ENCODE assay signal across 13 cellular contexts in genomic region chr15:74964794-74965193, GRCh38. TPM values are rescaled to one million over a fixed set of nuclear protein-coding genes. Genes with fewer than 3 reads are reported as not detected.
A peak's percentile ranks its signal among the peaks of the same experiment; 100 is the strongest.
DNase-seq lines count a peak whose midpoint lies in the region; ATAC-seq and TF ChIP-seq lines count a peak whose summit lies in the region.
"Had no signal": no experiment of that assay in that cellular context is flagged by ENCODE, and none has a peak within 500 bp of the region (broad histone marks: within the 10 kb centered on the region; RNA-seq: fewer than 3 reads in every experiment).

No MANE protein-coding gene starts in this region.

- H3K27ac ChIP-seq in GM23338 (ENCODE audit: low read depth) (no peak overlapping the region), PC-9 (peak overlapping the region; percentile 13; the same call in 1 of the 2 replicates), neural cell (ENCODE audit: low read length) (peak overlapping the region; percentile 50)

- H3K9me2 ChIP-seq in GM23338 (ENCODE audit: insufficient read depth) (no peaks in the 10 kb centered on the region), PC-9 (ENCODE audit: insufficient read depth) (no peaks in the 10 kb centered on the region), neural cell (ENCODE audit: insufficient read depth, low read length) (no peaks in the 10 kb centered on the region)

- peak overlapping the region; percentile 25 for H3K9ac ChIP-seq in neural cell (ENCODE audit: low read length)

- H3K4me3 ChIP-seq in GM23338, result no peak overlapping the region
- no peak overlapping the region for H3K4me3 ChIP-seq in PC-9
- no peak overlapping the region for H3K4me3 ChIP-seq in neural cell (ENCODE audit: low read length)

- H3K36me3 Mint-ChIP-seq in GM23338 (ENCODE audit: low read depth) (no peaks in the 10 kb centered on the region), endothelial cell (ENCODE audit: low read depth, unreplicated experiment) (peaks cover 4% of the 10 kb centered on the region)
- H3K36me3 Mint-ChIP-seq: activated naive CD4-positive, alpha-beta T cell treated with anti-CD3 and anti-CD28 coated beads, Interleukin-2, amount 50 U/mL, for 24 hours had no signal

- H3K4me2 ChIP-seq in GM23338 (no peak overlapping the region), PC-9 (peak overlapping the region; percentile 7; the same call in 1 of the 2 replicates), neural cell (ENCODE audit: low read length) (peak overlapping the region; percentile 22)

- CTCF ChIA-PET in PC-9 (lab: Charles Lee), result interaction anchor here (0.6 kb wide), 1 partner anchor 8 kb away, joined by 14 read pairs; no protein-coding TSS in a partner anchor

- no peak overlapping the region for H2AFZ ChIP-seq in GM23338
- no peak overlapping the region for H2AFZ ChIP-seq in PC-9
- H2AFZ ChIP-seq in neural cell (ENCODE audit: low read depth, low read length), result peak overlapping the region; percentile 17

- H3K27me3 ChIP-seq in GM23338 (ENCODE audit: insufficient read depth), result peaks cover 17% of the 10 kb centered on the region
- no peaks in the 10 kb centered on the region for H3K27me3 ChIP-seq in PC-9 (ENCODE audit: insufficient read depth, low read depth)
- H3K27me3 ChIP-seq in neural cell (ENCODE audit: insufficient read depth, low read depth, low read length), result no peaks in the 10 kb centered on the region

- TF ChIP-seq CTCF in GM23338 (conservative IDR thresholded peaks at IDR 0.05; ENCODE audit: low read depth in 2 of 2) (no peak), PC-9 (conservative IDR thresholded peaks at IDR 0.05) (no peak), endothelial cell (IDR thresholded peaks at IDR 0.05; ENCODE audit: unreplicated experiment) (no peak), neural cell (IDR thresholded peaks at IDR 0.05; ENCODE audit: poor library complexity, severe bottlenecking) (no peak)

- BruUV-seq in PC-9 (replicated peaks; lab: Mats Ljungman, UMichigan), result no TSS peak

- H3K4me1 ChIP-seq in GM23338 (ENCODE audit: insufficient read depth), result peaks cover 6% of the 10 kb centered on the region; the same call in 1 of the 2 replicates
- H3K4me1 ChIP-seq in PC-9 (replicated peaks; ENCODE audit: insufficient read depth), result peaks cover 10% of the 10 kb centered on the region; the same call in 1 of the 2 replicates

- peak; percentile 37; the same call in 2 of the 3 replicates for ATAC-seq in GM23338
- ATAC-seq in HG03097 (IDR thresholded peaks at IDR 0.05; ENCODE audit: low FRiP score, unreplicated experiment), result no peak
- no peak for ATAC-seq in GM18511 (IDR thresholded peaks at IDR 0.05; ENCODE audit: unreplicated experiment)
- ATAC-seq: stimulated activated effector memory CD8-positive, alpha-beta T cell treated with anti-CD3 and anti-CD28 coated beads, Interleukin-12 subunit alpha, Interleukin-12 subunit beta, amount 100 ng/mL, for 72 hours had no signal

- POLR2A ChIA-PET in PC-9 (lab: Charles Lee; ENCODE audit: unreplicated experiment), result no interaction called here

- DNase-seq in GM23338 (ENCODE audit: low spot score) (no peak), PC-9 (no peak), endothelial cell (ENCODE audit: low spot score) (peak; percentile 37), NCI-H1092 (lab: John Stamatoyannopoulos, UW) (no peak)
- no peak for DNase-seq in activated effector memory CD4-positive, alpha-beta T cell treated with anti-CD3 and anti-CD28 coated beads, Interleukin-2, amount 50 U/mL, for 16 hours
- DNase-seq: activated CD4-positive, alpha-beta T cell treated with anti-CD3 and anti-CD28 coated beads, Interleukin-2, amount 10 ng/mL, durations not matched to agents 24 days and 14 days; NCI-H2171 treated with DMSO at 0.1 percent for 48 hours; nephron progenitor cell had no signal

- peaks cover 8% of the 10 kb centered on the region for H3K27me3 Mint-ChIP-seq in GM23338 (ENCODE audit: insufficient read depth, low read depth, poor library complexity)
- peaks cover 5% of the 10 kb centered on the region for H3K27me3 Mint-ChIP-seq in endothelial cell (ENCODE audit: unreplicated experiment)
- H3K27me3 Mint-ChIP-seq: activated naive CD4-positive, alpha-beta T cell treated with anti-CD3 and anti-CD28 coated beads, Interleukin-2, amount 50 U/mL, for 24 hours had no signal

- no peak for TF ChIP-seq RAD21 in neural cell (conservative IDR thresholded peaks at IDR 0.05)

- H3K27ac Mint-ChIP-seq in GM23338 (no peak overlapping the region), endothelial cell (ENCODE audit: unreplicated experiment) (peak overlapping the region; percentile 81)
- H3K27ac Mint-ChIP-seq: activated CD4-positive, alpha-beta T cell treated with anti-CD3 and anti-CD28 coated beads, Interleukin-2, amount 10 ng/mL, durations not matched to agents 24 days and 14 days; activated naive CD4-positive, alpha-beta T cell treated with anti-CD3 and anti-CD28 coated beads, Interleukin-2, amount 50 U/mL, for 24 hours; nephron progenitor cell; stimulated activated effector memory CD8-positive, alpha-beta T cell treated with anti-CD3 and anti-CD28 coated beads, Interleukin-12 subunit alpha, Interleukin-12 subunit beta, amount 100 ng/mL, for 72 hours had no signal

- TF ChIP-seq EP300 in neural cell (conservative IDR thresholded peaks at IDR 0.05; ENCODE audit: poor library complexity, severe bottlenecking), result peak; percentile 16

- H3K9me3 ChIP-seq in PC-9 (ENCODE audit: insufficient read depth, low read depth) (no peaks in the 10 kb centered on the region), neural cell (ENCODE audit: low read length) (no peaks in the 10 kb centered on the region)

- no peak overlapping the region for H3K4me3 Mint-ChIP-seq in GM23338
- no peak overlapping the region for H3K4me3 Mint-ChIP-seq in endothelial cell (ENCODE audit: unreplicated experiment)
- H3K4me3 Mint-ChIP-seq: activated CD4-positive, alpha-beta T cell treated with anti-CD3 and anti-CD28 coated beads, Interleukin-2, amount 10 ng/mL, durations not matched to agents 24 days and 14 days; activated naive CD4-positive, alpha-beta T cell treated with anti-CD3 and anti-CD28 coated beads, Interleukin-2, amount 50 U/mL, for 24 hours; nephron progenitor cell; stimulated activated effector memory CD8-positive, alpha-beta T cell treated with anti-CD3 and anti-CD28 coated beads, Interleukin-12 subunit alpha, Interleukin-12 subunit beta, amount 100 ng/mL, for 72 hours had no signal

- H3K79me2 ChIP-seq in GM23338 (replicated peaks; ENCODE audit: insufficient read depth), result no peaks in the 10 kb centered on the region
- H3K79me2 ChIP-seq in PC-9 (ENCODE audit: low read depth), result no peaks in the 10 kb centered on the region
- H3K79me2 ChIP-seq in neural cell (replicated peaks; ENCODE audit: insufficient read depth, low read length), result no peaks in the 10 kb centered on the region

- H3K9me3 Mint-ChIP-seq in GM23338, result no peaks in the 10 kb centered on the region; the same call in 2 of the 3 replicates
- no peaks in the 10 kb centered on the region for H3K9me3 Mint-ChIP-seq in endothelial cell (ENCODE audit: unreplicated experiment)
- H3K9me3 Mint-ChIP-seq: activated CD4-positive, alpha-beta T cell treated with anti-CD3 and anti-CD28 coated beads, Interleukin-2, amount 10 ng/mL, durations not matched to agents 24 days and 14 days; activated naive CD4-positive, alpha-beta T cell treated with anti-CD3 and anti-CD28 coated beads, Interleukin-2, amount 50 U/mL, for 24 hours; nephron progenitor cell; stimulated activated effector memory CD8-positive, alpha-beta T cell treated with anti-CD3 and anti-CD28 coated beads, Interleukin-12 subunit alpha, Interleukin-12 subunit beta, amount 100 ng/mL, for 72 hours had no signal

- intact Hi-C loops in PC-9 (cut with micrococcal nuclease; ENCODE audit: unreplicated experiment), result no loop called here

- no peaks in the 10 kb centered on the region for H4K20me1 ChIP-seq in GM23338 (replicated peaks; ENCODE audit: insufficient read depth)
- H4K20me1 ChIP-seq in PC-9 (ENCODE audit: insufficient read depth), result no peaks in the 10 kb centered on the region
- no peaks in the 10 kb centered on the region for H4K20me1 ChIP-seq in neural cell (ENCODE audit: insufficient read depth)

- H3K36me3 ChIP-seq in GM23338 (ENCODE audit: insufficient read depth), result no peaks in the 10 kb centered on the region
- no peaks in the 10 kb centered on the region for H3K36me3 ChIP-seq in PC-9 (ENCODE audit: low read depth)
- H3K36me3 ChIP-seq in neural cell (ENCODE audit: insufficient read depth, low read length), result no peaks in the 10 kb centered on the region

- H3F3A ChIP-seq in GM23338 (replicated peaks; ENCODE audit: low read depth) (no peaks in the 10 kb centered on the region), PC-9 (ENCODE audit: insufficient read depth, low read depth) (peaks cover 4% of the 10 kb centered on the region; the same call in 1 of the 2 replicates), neural cell (ENCODE audit: insufficient read depth, low read length, poor library complexity, severe bottlenecking) (no peaks in the 10 kb centered on the region)

- peaks cover 14% of the 10 kb centered on the region for H3K4me1 Mint-ChIP-seq in GM23338
- H3K4me1 Mint-ChIP-seq in endothelial cell (ENCODE audit: unreplicated experiment), result peaks cover 45% of the 10 kb centered on the region

RNA-seq across cellular contexts. Expression of gene RPP25, which starts 8.2 kb away (rescaled TPM):
- total RNA-seq in GM23338 (2014; rRNA removed; shearing (Covaris generic)), result 15.8 and 18.8 TPM in 2 replicates
- polyA plus RNA-seq in GM23338 (2016; fragmentation: Nextera tagmentation; extraction: Ambion mirVana) (14.6 and 14.8 TPM in 2 replicates), neural cell (2.8 and 4.5 TPM in 2 replicates)
- total RNA-seq in PC-9 (2021) (14.9 and 19.6 TPM in 2 replicates), endothelial cell (ENCODE audit: unreplicated experiment) (24.0 TPM)
- polyA minus RNA-seq in neural cell, result 4.2 and 6.1 TPM in 2 replicates

RNA-seq across cellular contexts. Expression of gene COX5A, which starts 26.9 kb away (rescaled TPM):
- 190 and 292 TPM in 2 replicates for total RNA-seq in GM23338 (2014; rRNA removed; shearing (Covaris generic))
- polyA plus RNA-seq in GM23338 (2016; fragmentation: Nextera tagmentation; extraction: Ambion mirVana), result 765 and 885 TPM in 2 replicates
- total RNA-seq in PC-9 (2021), result 177 and 247 TPM in 2 replicates
- 182 TPM for total RNA-seq in endothelial cell (ENCODE audit: unreplicated experiment)
- polyA plus RNA-seq in neural cell, result 132 and 155 TPM in 2 replicates
- 45.0 and 62.0 TPM in 2 replicates for polyA minus RNA-seq in neural cell

RNA-seq across cellular contexts. Expression of gene SCAMP5, which starts 30.6 kb away (rescaled TPM):
- 31.0 and 43.3 TPM in 2 replicates for total RNA-seq in GM23338 (2014; rRNA removed; shearing (Covaris generic))
- polyA plus RNA-seq in GM23338 (2016; fragmentation: Nextera tagmentation; extraction: Ambion mirVana) (12.8 and 12.9 TPM in 2 replicates), neural cell (92.5 and 104 TPM in 2 replicates)
- total RNA-seq in PC-9 (2021) (17.9 and 19.7 TPM in 2 replicates), endothelial cell (ENCODE audit: unreplicated experiment) (132 TPM)
- polyA minus RNA-seq in neural cell, result 93.2 and 93.7 TPM in 2 replicates

RNA-seq across cellular contexts. Expression of gene FAM219B, which starts 58.1 kb away (rescaled TPM):
- total RNA-seq in GM23338 (2014; rRNA removed; shearing (Covaris generic)), result 53.1 and 61.4 TPM in 2 replicates
- polyA plus RNA-seq in GM23338 (2016; fragmentation: Nextera tagmentation; extraction: Ambion mirVana) (28.2 and 28.8 TPM in 2 replicates), neural cell (250 and 293 TPM in 2 replicates)
- total RNA-seq in PC-9 (2021) (41.8 and 45.5 TPM in 2 replicates), endothelial cell (ENCODE audit: unreplicated experiment) (70.0 TPM)
- 91.6 and 99.6 TPM in 2 replicates for polyA minus RNA-seq in neural cell

RNA-seq across cellular contexts. Expression of gene PPCDC, which starts 58.6 kb away (rescaled TPM):
- total RNA-seq in GM23338 (2014; rRNA removed; shearing (Covaris generic)), result 40.2 and 42.8 TPM in 2 replicates
- polyA plus RNA-seq in GM23338 (2016; fragmentation: Nextera tagmentation; extraction: Ambion mirVana) (17.8 and 22.1 TPM in 2 replicates), neural cell (9.0 and 13.6 TPM in 2 replicates)
- total RNA-seq in PC-9 (2021) (23.7 and 24.4 TPM in 2 replicates), endothelial cell (ENCODE audit: unreplicated experiment) (25.0 TPM)
- 7.1 and 8.2 TPM in 2 replicates for polyA minus RNA-seq in neural cell
